Comparison of ENCODE assay signal across 14 cellular contexts in genomic region chr7:36945612-36946400, GRCh38.
DNase-seq lines count a peak whose midpoint lies in the region; ATAC-seq, FAIRE-seq and TF ChIP-seq lines count a peak whose summit lies in the region.
"Had no signal": no experiment of that assay in that cellular context is flagged by ENCODE, and none has a peak within 500 bp of the region (broad histone marks: within the 10 kb centered on the region; RNA-seq: fewer than 3 reads in every experiment).

No MANE protein-coding gene starts in this region.

- peaks cover 20% of the 10 kb centered on the region for H3K4me1 Mint-ChIP-seq in endodermal cell

- H3K27me3 Mint-ChIP-seq in endodermal cell (ENCODE audit: insufficient read depth) = no peaks in the 10 kb centered on the region
- H3K27me3 Mint-ChIP-seq: activated CD8-positive, alpha-beta T cell treated with anti-CD3 and anti-CD28 coated beads for 36 hours; activated naive CD8-positive, alpha-beta T cell had no signal

- no peaks in the 10 kb centered on the region for H3K9me3 Mint-ChIP-seq in endodermal cell
- peaks cover 43 to 48% of the 10 kb centered on the region in 2 donors for H3K9me3 Mint-ChIP-seq in activated naive CD4-positive, alpha-beta T cell treated with anti-CD3 and anti-CD28 coated beads, Interleukin-2, amount 50 U/mL, for 72 hours

- FAIRE-seq in GM12891 (lab: Jason Lieb, UNC) = peak; percentile 71

- 85 to 92% methylated on average over 5 to 7 of the region's 7 CpGs for WGBS in endodermal cell (ENCODE audit: insufficient coverage in 1 of 2, insufficient read length in 1 of 2), 2 experiments

- TF ChIP-seq CTCF in endodermal cell (conservative IDR thresholded peaks at IDR 0.05) = no peak

- no peak overlapping the region for H3K4me3 Mint-ChIP-seq in endodermal cell
- H3K4me3 Mint-ChIP-seq: activated CD8-positive, alpha-beta T cell treated with anti-CD3 and anti-CD28 coated beads for 36 hours; activated naive CD8-positive, alpha-beta T cell; neural crest cell had no signal

- H3K36me3 ChIP-seq in mucosa of rectum (ENCODE audit: control insufficient read depth in 2 of 2, insufficient read depth in 2 of 2, low read length in 2 of 2) = no peaks in the 10 kb centered on the region
- no peaks in the 10 kb centered on the region for H3K36me3 ChIP-seq in endodermal cell (ENCODE audit: control insufficient read depth, insufficient read depth, low read length)
- H3K36me3 ChIP-seq: MG63 had no signal

- no peaks in the 10 kb centered on the region for H3K27me3 ChIP-seq in mucosa of rectum (ENCODE audit: control insufficient read depth in 2 of 2, insufficient read depth in 2 of 2, low read length in 2 of 2)
- H3K27me3 ChIP-seq in endodermal cell (ENCODE audit: control insufficient read depth, insufficient read depth, low read length, poor library complexity, severe bottlenecking) = no peaks in the 10 kb centered on the region
- H3K27me3 ChIP-seq: MG63 had no signal

- H3K27ac ChIP-seq in mucosa of rectum (ENCODE audit: low read depth in 2 of 2, low read length in 2 of 2) (peak overlapping the region; percentile 26 to 40), endodermal cell (ENCODE audit: low read depth, low read length) (no peak overlapping the region)

- H3K36me3 Mint-ChIP-seq in endodermal cell (ENCODE audit: low read depth) = peaks cover 21% of the 10 kb centered on the region
- peaks cover 81 to 82% of the 10 kb centered on the region in 2 donors for H3K36me3 Mint-ChIP-seq in activated naive CD4-positive, alpha-beta T cell treated with anti-CD3 and anti-CD28 coated beads, Interleukin-2, amount 50 U/mL, for 72 hours

- DNase-seq in GM12891 (ENCODE audit: insufficient read length, low spot score) (no peak), NCI-H2029 treated with DMSO at 0.1 percent for 48 hours (lab: John Stamatoyannopoulos, UW) (peak; percentile 68), endodermal cell (no peak)
- DNase-seq in activated naive CD4-positive, alpha-beta T cell treated with anti-CD3 and anti-CD28 coated beads, Interleukin-2, amount 50 U/mL, for 72 hours (ENCODE audit: low spot score in 2 of 2) = no peak
- no peak for DNase-seq in activated effector memory CD4-positive, alpha-beta T cell treated with Interleukin-2 at 50 U/mL for 16 hours
- DNase-seq: activated CD8-positive, alpha-beta T cell treated with anti-CD3 and anti-CD28 coated beads for 36 hours; effector CD4-positive, alpha-beta T cell; MG63; stimulated activated CD4-positive, alpha-beta T cell treated with anti-CD3 and anti-CD28 coated beads, Interleukin-2, amount 100 ng/mL, for 24 hours had no signal

- no peak overlapping the region for H3K9ac ChIP-seq in mucosa of rectum (ENCODE audit: low read depth in 1 of 2, low read length in 2 of 2)
- no peak overlapping the region for H3K9ac ChIP-seq in endodermal cell (ENCODE audit: extremely low read depth, low read length, poor library complexity, severe bottlenecking)

- TF ChIP-seq POLR2A in GM12891 (IDR thresholded peaks at IDR 0.05; ENCODE audit: low read depth, low read length) = no peak

- H3K4me3 ChIP-seq in mucosa of rectum (ENCODE audit: low read length in 2 of 2) (no peak overlapping the region), endodermal cell (ENCODE audit: low read length) (no peak overlapping the region)
- H3K4me3 ChIP-seq: MG63 had no signal

- no peaks in the 10 kb centered on the region for H3K9me3 ChIP-seq in mucosa of rectum (ENCODE audit: control insufficient read depth in 2 of 2, low read length in 2 of 2)
- H3K9me3 ChIP-seq in endodermal cell (ENCODE audit: control insufficient read depth, low read length) = no peaks in the 10 kb centered on the region
- H3K9me3 ChIP-seq: MG63 had no signal

- H3K4me1 ChIP-seq in mucosa of rectum (ENCODE audit: control insufficient read depth in 2 of 2, insufficient read depth in 2 of 2, low read length in 2 of 2) (peaks cover 4 to 5% of the 10 kb centered on the region in 2 donors), endodermal cell (ENCODE audit: control insufficient read depth, insufficient read depth, low read length) (peaks cover 4% of the 10 kb centered on the region)

- ATAC-seq in SK-N-SH treated with all-trans-retinoic acid at 6 μM for 48 hours (no peak), HG02938 (IDR thresholded peaks at IDR 0.05; ENCODE audit: unreplicated experiment) (no peak)
- ATAC-seq in activated naive CD4-positive, alpha-beta T cell treated with anti-CD3 and anti-CD28 coated beads, Interleukin-2, amount 50 U/mL, for 72 hours = no peak
- ATAC-seq: activated CD8-positive, alpha-beta T cell treated with anti-CD3 and anti-CD28 coated beads for 36 hours had no signal

- H3K27ac Mint-ChIP-seq in endodermal cell = no peak overlapping the region
- H3K27ac Mint-ChIP-seq in activated naive CD4-positive, alpha-beta T cell treated with anti-CD3 and anti-CD28 coated beads, Interleukin-2, amount 50 U/mL, for 72 hours = peak overlapping the region in 1 of 2 donors; percentile 16
- H3K27ac Mint-ChIP-seq: activated CD8-positive, alpha-beta T cell treated with anti-CD3 and anti-CD28 coated beads for 36 hours; activated naive CD8-positive, alpha-beta T cell had no signal

TF ChIP-seq in GM12891, 5 proteins besides CTCF, POLR2A, EP300 and RAD21:
- TF ChIP-seq PAX5 (IDR thresholded peaks at IDR 0.05; ENCODE audit: insufficient read depth, low read length, severe bottlenecking) = no peak
- no peak for TF ChIP-seq TAF1 (IDR thresholded peaks at IDR 0.05; ENCODE audit: low read depth, low read length)
- no peak for TF ChIP-seq POLR2AphosphoS5 (IDR thresholded peaks at IDR 0.05; ENCODE audit: low read depth, low read length)
- TF ChIP-seq POU2F2 (IDR thresholded peaks at IDR 0.05; ENCODE audit: low read depth, low read length) = no peak
- no peak for TF ChIP-seq SPI1 (IDR thresholded peaks at IDR 0.05; ENCODE audit: low read depth, low read length)

TF ChIP-seq in SK-N-SH treated with all-trans-retinoic acid at 6 μM for 48 hours, 23 proteins besides CTCF, POLR2A, EP300 and RAD21 (continues in another document):
- TF ChIP-seq ZFP3 (CRISPR knock-in tag; IDR thresholded peaks at IDR 0.05) (no peak), ESRRG (CRISPR knock-in tag; IDR thresholded peaks at IDR 0.05) (no peak), PPARA (CRISPR knock-in tag; IDR thresholded peaks at IDR 0.05; ENCODE audit: borderline replicate concordance) (no peak), OSR1 (CRISPR knock-in tag; IDR thresholded peaks at IDR 0.05) (no peak), GLIS3 (CRISPR knock-in tag; IDR thresholded peaks at IDR 0.05) (no peak), CREB5 (CRISPR knock-in tag; IDR thresholded peaks at IDR 0.05; ENCODE audit: low read depth) (no peak), POU6F1 (CRISPR knock-in tag; IDR thresholded peaks at IDR 0.05; ENCODE audit: borderline replicate concordance, low read depth) (no peak), ISL1 (CRISPR knock-in tag; IDR thresholded peaks at IDR 0.05) (no peak; the same call in none of the 2 replicates), SNAI2 (CRISPR knock-in tag; IDR thresholded peaks at IDR 0.05) (0 out of 2 replicates have a peak, but pooled peaks have one; percentile 59), ZC3H10 (CRISPR knock-in tag; IDR thresholded peaks at IDR 0.05) (no peak), ZNF8 (CRISPR knock-in tag; IDR thresholded peaks at IDR 0.05) (no peak), ZFP30 (CRISPR knock-in tag; IDR thresholded peaks at IDR 0.05) (no peak), BACH2 (CRISPR knock-in tag; IDR thresholded peaks at IDR 0.05; ENCODE audit: borderline replicate concordance) (no peak), PATZ1 (CRISPR knock-in tag; IDR thresholded peaks at IDR 0.05; ENCODE audit: borderline replicate concordance) (no peak), TCF4 (CRISPR knock-in tag; IDR thresholded peaks at IDR 0.05; ENCODE audit: borderline replicate concordance) (peak; percentile 81), ZNF565 (CRISPR knock-in tag; conservative IDR thresholded peaks at IDR 0.05; ENCODE audit: low read depth) (no peak), ARNTL (CRISPR knock-in tag; IDR thresholded peaks at IDR 0.05; ENCODE audit: borderline replicate concordance, low read depth) (no peak)
